ENCODE assay signal across 8 cellular contexts in genomic region chr17:41811549-41812175, GRCh38. TPM values are rescaled to one million over a fixed set of nuclear protein-coding genes. Genes with fewer than 3 reads are reported as not detected.
A peak's percentile ranks its signal among the peaks of the same experiment; 100 is the strongest.
DNase-seq lines count a peak whose midpoint lies in the region; ATAC-seq, FAIRE-seq and TF ChIP-seq lines count a peak whose summit lies in the region.

P3H4 (minus strand) TSS chr17:41811949; CDS start chr17:41811915, 34 bp downstream.

- no peak for TF ChIP-seq POLR2A in GM12891 (IDR thresholded peaks at IDR 0.05; ENCODE audit: low read depth, low read length)

- peak within 1 kb of the TSS; percentile 89 for H2BK120ac ChIP-seq in mesenchymal stem cell (ENCODE audit: low read depth, low read length)

- H2AK5ac ChIP-seq in mesenchymal stem cell (ENCODE audit: low read length, severe bottlenecking) = peak within 1 kb of the TSS; percentile 18

- H3K4me3 Mint-ChIP-seq in activated CD8-positive, alpha-beta memory T cell treated with anti-CD3 and anti-CD28 coated beads, Interleukin-2, amount 10 ng/mL, durations not matched to agents 7 days and 5 days = peak within 1 kb of the TSS; percentile 86

- H3K18ac ChIP-seq in mesenchymal stem cell (ENCODE audit: low read depth in 1 of 2, low read length in 2 of 2) = peak within 1 kb of the TSS; percentile 96 to 99

- H3K4me1 ChIP-seq in endocrine pancreas (ENCODE audit: control insufficient read depth, insufficient read depth, low read length) = no peaks in the 10 kb centered on the region
- H3K4me1 ChIP-seq in mesenchymal stem cell (ENCODE audit: control insufficient read depth, insufficient read depth, low read depth, low read length) = peaks cover 41% of the 10 kb centered on the region

- peak within 1 kb of the TSS; percentile 92 for H4K91ac ChIP-seq in mesenchymal stem cell (ENCODE audit: low read length)

- peak within 1 kb of the TSS; percentile 82 to 86 for H3K4ac ChIP-seq in mesenchymal stem cell (ENCODE audit: low read depth in 1 of 2, low read length in 2 of 2)

- peak; percentile 48 for ATAC-seq in HG03457 (IDR thresholded peaks at IDR 0.05; ENCODE audit: unreplicated experiment)
- peak; percentile 94 for ATAC-seq in activated CD8-positive, alpha-beta memory T cell treated with anti-CD3 and anti-CD28 coated beads, Interleukin-2, amount 10 ng/mL, durations not matched to agents 7 days and 5 days
- no peak for ATAC-seq in HG02884 (IDR thresholded peaks at IDR 0.05; ENCODE audit: unreplicated experiment)

- peak within 1 kb of the TSS; percentile 56 to 91 for H2BK12ac ChIP-seq in mesenchymal stem cell (ENCODE audit: low read length in 2 of 2)

- peak within 1 kb of the TSS; percentile 30 for H2AFZ ChIP-seq in mesenchymal stem cell (ENCODE audit: low read depth, low read length)

- H3K36me3 ChIP-seq in endocrine pancreas (ENCODE audit: control insufficient read depth, insufficient read depth, low read length) (no peaks in the 10 kb centered on the region), mesenchymal stem cell (ENCODE audit: control insufficient read depth in 1 of 2, insufficient read depth in 2 of 2, low read depth in 1 of 2, low read length in 2 of 2) (peaks cover 28 to 33% of the 10 kb centered on the region in 2 experiments)

- peak within 1 kb of the TSS; percentile 90 for H2BK5ac ChIP-seq in mesenchymal stem cell (ENCODE audit: low read depth, low read length, poor library complexity, severe bottlenecking)

- H2BK15ac ChIP-seq in mesenchymal stem cell (ENCODE audit: low read depth, poor library complexity, severe bottlenecking) = peak within 1 kb of the TSS; percentile 75

- H3K27me3 Mint-ChIP-seq in activated CD8-positive, alpha-beta memory T cell treated with anti-CD3 and anti-CD28 coated beads, Interleukin-2, amount 10 ng/mL, durations not matched to agents 7 days and 5 days = peaks cover 18% of the 10 kb centered on the region

- H3K9me3 ChIP-seq in endocrine pancreas (ENCODE audit: control insufficient read depth, low read length) = no peaks in the 10 kb centered on the region
- no peaks in the 10 kb centered on the region for H3K9me3 ChIP-seq in mesenchymal stem cell (ENCODE audit: control insufficient read depth, low read length)

- H3K4me3 ChIP-seq in endocrine pancreas (ENCODE audit: control insufficient read depth, insufficient read depth, low read length) (no peak within 1 kb of the TSS), mesenchymal stem cell (ENCODE audit: insufficient read depth in 1 of 2, low read depth in 1 of 2, low read length in 2 of 2) (peak within 1 kb of the TSS; percentile 87 to 97)

- peak within 1 kb of the TSS in 1 of 2 experiments; percentile 34 for H3K23ac ChIP-seq in mesenchymal stem cell (ENCODE audit: low read length in 2 of 2)

- H3K9ac ChIP-seq in endocrine pancreas (ENCODE audit: control insufficient read depth, insufficient read depth, low read length) (peak within 1 kb of the TSS; percentile 2), mesenchymal stem cell (ENCODE audit: low read length) (peak within 1 kb of the TSS; percentile 95)

- CTCF ChIA-PET in activated CD8-positive, alpha-beta memory T cell treated with anti-CD3 and anti-CD28 coated beads, Interleukin-2, amount 10 ng/mL, durations not matched to agents 7 days and 5 days (lab: Charles Lee) = interaction anchor here (0.6 to 2.7 kb wide), 25 partner anchors 9 to 437 kb away, joined by 3 to 27 read pairs (median 4); partner anchors contain the start of genes ACLY, JUP and ODAD4

- H3K14ac ChIP-seq in mesenchymal stem cell (ENCODE audit: low read length in 2 of 2) = peak within 1 kb of the TSS in 1 of 2 experiments; percentile 91

- FAIRE-seq in GM12891 (lab: Jason Lieb, UNC) = peak; percentile 82

- H4K8ac ChIP-seq in mesenchymal stem cell (ENCODE audit: low read length) = peak within 1 kb of the TSS; percentile 97

- H3K79me1 ChIP-seq in mesenchymal stem cell (replicated peaks; ENCODE audit: low read length, poor library complexity, severe bottlenecking) = peaks cover 24% of the 10 kb centered on the region

- H3K27ac Mint-ChIP-seq in activated CD8-positive, alpha-beta memory T cell treated with anti-CD3 and anti-CD28 coated beads, Interleukin-2, amount 10 ng/mL, durations not matched to agents 7 days and 5 days = peak within 1 kb of the TSS; percentile 45

- no peaks in the 10 kb centered on the region for H3K27me3 ChIP-seq in endocrine pancreas (ENCODE audit: control insufficient read depth, insufficient read depth, low read length)
- no peaks in the 10 kb centered on the region for H3K27me3 ChIP-seq in mesenchymal stem cell (ENCODE audit: control insufficient read depth in 1 of 2, insufficient read depth in 1 of 2, low read length in 2 of 2)

- peak within 1 kb of the TSS; percentile 84 for H3K4me2 ChIP-seq in mesenchymal stem cell (ENCODE audit: low read length, poor library complexity, severe bottlenecking)

- peak within 1 kb of the TSS; percentile 94 for H3K27ac ChIP-seq in mesenchymal stem cell (ENCODE audit: low read length, poor library complexity, severe bottlenecking)

- WGBS in mesenchymal stem cell = under 1% methylated on average over 49 of the region's 84 CpGs

- DNase-seq in GM12891 (ENCODE audit: insufficient read length, low spot score) (peak; percentile 81), NCI-H82 treated with DMSO at 0.1 percent for 48 hours (lab: John Stamatoyannopoulos, UW; ENCODE audit: unreplicated experiment) (peak; percentile 45), mesenchymal stem cell (peak; percentile 84)
- DNase-seq in activated CD8-positive, alpha-beta memory T cell treated with anti-CD3 and anti-CD28 coated beads, Interleukin-2, amount 10 ng/mL, durations not matched to agents 7 days and 5 days = peak; percentile 79
- DNase-seq in stimulated activated CD8-positive, alpha-beta memory T cell treated with anti-CD3 and anti-CD28 coated beads, Interleukin-12 subunit alpha, Interleukin-12 subunit beta, amount 100 ng/mL, for 1 hour (ENCODE audit: low read depth) = peak; percentile 42

- no peaks in the 10 kb centered on the region for H3K36me3 Mint-ChIP-seq in activated CD8-positive, alpha-beta memory T cell treated with anti-CD3 and anti-CD28 coated beads, Interleukin-2, amount 10 ng/mL, durations not matched to agents 7 days and 5 days

- peaks cover 18% of the 10 kb centered on the region for H3K4me1 Mint-ChIP-seq in activated CD8-positive, alpha-beta memory T cell treated with anti-CD3 and anti-CD28 coated beads, Interleukin-2, amount 10 ng/mL, durations not matched to agents 7 days and 5 days

- H3K9me3 Mint-ChIP-seq in activated CD8-positive, alpha-beta memory T cell treated with anti-CD3 and anti-CD28 coated beads, Interleukin-2, amount 10 ng/mL, durations not matched to agents 7 days and 5 days (ENCODE audit: low read depth) = no peaks in the 10 kb centered on the region

TF ChIP-seq in GM12891, 5 proteins besides CTCF, POLR2A, EP300 and RAD21:
- TF ChIP-seq SPI1 (IDR thresholded peaks at IDR 0.05; ENCODE audit: low read depth, low read length) = no peak
- no peak for TF ChIP-seq TAF1 (IDR thresholded peaks at IDR 0.05; ENCODE audit: low read depth, low read length)
TF ChIP-seq in GM12891: peak in this region for 0.

RNA-seq across cellular contexts. Expression of gene P3H4, which starts in this region (rescaled TPM):
- 0.19 TPM for polyA plus RNA-seq in GM12891 (2012; ENCODE audit: low read depth, missing spikeins)
- 1 to 10 TPM; 2.1 to 3.0 TPM for total RNA-seq in activated CD8-positive, alpha-beta memory T cell treated with anti-CD3 and anti-CD28 coated beads, Interleukin-2, amount 10 ng/mL, durations not matched to agents 7 days and 5 days
- polyA plus RNA-seq in mesenchymal stem cell (2013, experiment 1 of 2) = 63.6 TPM
- 62.2 TPM for polyA plus RNA-seq in mesenchymal stem cell (2013, experiment 2 of 2)
